18 cellular contexts compared by ENCODE assay signal in the genomic region with DNA sequence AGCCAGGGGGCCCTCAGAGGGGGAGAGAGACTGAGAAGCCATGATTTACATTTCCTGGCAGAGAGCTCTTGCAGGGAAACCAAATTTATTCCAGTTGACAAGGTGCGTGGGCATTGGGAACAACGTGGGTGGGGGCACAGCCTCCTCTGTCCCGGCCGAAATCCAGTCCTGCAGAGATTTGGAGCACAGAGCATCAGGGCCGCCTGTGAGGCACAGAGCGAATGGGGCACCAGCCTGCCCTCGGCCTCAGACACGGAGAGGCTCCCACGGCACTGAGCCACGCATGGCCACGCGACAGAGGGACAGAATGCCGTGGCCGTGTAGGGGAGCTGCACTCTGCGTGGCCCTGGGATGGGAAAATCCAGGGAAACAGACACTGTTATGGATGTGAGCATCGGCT. TPM values are rescaled to one million over a fixed set of nuclear protein-coding genes. Genes with fewer than 3 reads are reported as not detected.
DNase-seq lines count a peak whose midpoint lies in the region; ATAC-seq and TF ChIP-seq lines count a peak whose summit lies in the region.
"Had no signal": no experiment of that assay in that cellular context is flagged by ENCODE, and none has a peak within 500 bp of the region (broad histone marks: within the 10 kb centered on the region; RNA-seq: fewer than 3 reads in every experiment).

No MANE protein-coding gene starts in this region.

- peak overlapping the region; percentile 43 for H3K4me3 ChIP-seq in colonic mucosa
- H3K4me3 ChIP-seq in kidney epithelial cell (ENCODE audit: low read depth, low read length) = peak overlapping the region; percentile 56
- H3K4me3 ChIP-seq in stomach = peak overlapping the region; percentile 25 to 44 (median 36)
- H3K4me3 ChIP-seq in esophagus muscularis mucosa = no peak overlapping the region
- H3K4me3 ChIP-seq: BLaER1 had no signal

- peak; percentile 34 for ATAC-seq in omental fat pad (ENCODE audit: low FRiP score)
- ATAC-seq in GM21526 (IDR thresholded peaks at IDR 0.05; ENCODE audit: low FRiP score, unreplicated experiment) = no peak

- intact Hi-C loops in colonic mucosa (cut with DNase I) (no loop called here), stomach (cut with DNase I; ENCODE audit: low total_unique reads) (loop anchor here (10.0 kb wide), 1 partner anchor 165 kb away; no protein-coding TSS in a partner anchor), esophagus muscularis mucosa (cut with DNase I) (no loop called here)

- peak overlapping the region; percentile 92 for H3K27ac ChIP-seq in colonic mucosa
- peak overlapping the region; percentile 91 to 98 (median 94) for H3K27ac ChIP-seq in stomach
- H3K27ac ChIP-seq in esophagus muscularis mucosa (replicated peaks in 1 of 4) = no peak overlapping the region
- H3K27ac ChIP-seq: BLaER1 had no signal

- H3K27me3 ChIP-seq in colonic mucosa = no peaks in the 10 kb centered on the region
- no peaks in the 10 kb centered on the region for H3K27me3 ChIP-seq in kidney epithelial cell (ENCODE audit: control insufficient read depth, insufficient read depth, low read length)
- H3K27me3 ChIP-seq in stomach = peaks cover 0 to 5% (median 0%) of the 10 kb centered on the region in 3 donors
- H3K27me3 ChIP-seq in esophagus muscularis mucosa = peaks cover 0 to 16% (median 0%) of the 10 kb centered on the region in 4 donors
- H3K27me3 ChIP-seq: BLaER1 had no signal

- TF ChIP-seq EP300 in stomach (IDR thresholded peaks at IDR 0.05) (no peak), esophagus muscularis mucosa (IDR thresholded peaks at IDR 0.05) (no peak)

- TF ChIP-seq POLR2A in stomach (IDR thresholded peaks at IDR 0.05) (no peak), esophagus muscularis mucosa (IDR thresholded peaks at IDR 0.05; ENCODE audit: low read depth) (no peak)

- no peaks in the 10 kb centered on the region for H3K9me3 ChIP-seq in colonic mucosa
- H3K9me3 ChIP-seq in stomach = no peaks in the 10 kb centered on the region
- no peaks in the 10 kb centered on the region for H3K9me3 ChIP-seq in esophagus muscularis mucosa
- H3K9me3 ChIP-seq: BLaER1 had no signal

- no peak for TF ChIP-seq CTCF in colonic mucosa (IDR thresholded peaks at IDR 0.05)
- no peak for TF ChIP-seq CTCF in kidney epithelial cell (IDR thresholded peaks at IDR 0.05; ENCODE audit: insufficient read depth, low read length, poor library complexity, severe bottlenecking)
- no peak for TF ChIP-seq CTCF in omental fat pad (IDR thresholded peaks at IDR 0.05)
- TF ChIP-seq CTCF in stomach (IDR thresholded peaks at IDR 0.05) = no peak
- TF ChIP-seq CTCF in esophagus muscularis mucosa (IDR thresholded peaks at IDR 0.05) = no peak

- DNase-seq in colonic mucosa = no peak
- no peak for DNase-seq in kidney epithelial cell (ENCODE audit: low read depth)
- DNase-seq in omental fat pad (ENCODE audit: low spot score) = no peak
- DNase-seq in stomach = no peak
- DNase-seq in NCI-H2107 (lab: John Stamatoyannopoulos, UW) = no peak
- no peak for DNase-seq in KG1 (lab: John Stamatoyannopoulos, UW)
- DNase-seq in esophagus muscularis mucosa (ENCODE audit: extremely low spot score) = no peak
- DNase-seq: CD8-positive, alpha-beta memory T cell; DMS 273 treated with DMSO at 0.1 percent for 48 hours; H9; Kasumi-1; NCI-H2029; NCI-H510A; NCI-H82; Right ventricle myocardium superior had no signal

- peak overlapping the region; percentile 83 to 97 for H3K9ac ChIP-seq in colonic mucosa (ENCODE audit: low read depth in 2 of 2, low read length in 2 of 2)
- H3K9ac ChIP-seq: BLaER1 had no signal

- H3K4me1 ChIP-seq in colonic mucosa (peaks cover under 1% of the 10 kb centered on the region), stomach (peaks cover 43 to 67% (median 61%) of the 10 kb centered on the region in 4 donors), esophagus muscularis mucosa (peaks cover 0 to 8% (median 3%) of the 10 kb centered on the region in 4 donors)

- 27 to 62% (median 51%) methylated on average over 14 to 16 of the region's 16 CpGs for WGBS in stomach, 5 donors
- WGBS in esophagus muscularis mucosa = 71% methylated on average over 16 of the region's 16 CpGs

- no peaks in the 10 kb centered on the region for H3K36me3 ChIP-seq in colonic mucosa
- H3K36me3 ChIP-seq in kidney epithelial cell (ENCODE audit: control insufficient read depth, insufficient read depth, low read length) = no peaks in the 10 kb centered on the region
- H3K36me3 ChIP-seq in stomach = no peaks in the 10 kb centered on the region
- no peaks in the 10 kb centered on the region for H3K36me3 ChIP-seq in esophagus muscularis mucosa
- H3K36me3 ChIP-seq: BLaER1 had no signal

RNA-seq across cellular contexts. Expression of a gene that starts 13.4 kb away (rescaled TPM):
- total RNA-seq in colonic mucosa (10 to 100 TPM; 18.9 to 36.0 TPM), kidney epithelial cell (20.3 and 25.5 TPM in 2 replicates), omental fat pad (10 to 100 TPM in 2 of 4 donors, 1 to 10 TPM in 2; 5.6 to 12.0 (median 9.5) TPM), stomach (10 to 100 TPM; 15.8 to 67.0 (median 33.8) TPM), esophagus muscularis mucosa (10 to 100 TPM in 1 of 4 donors, 1 to 10 TPM in 3; 4.2 to 11.9 (median 8.5) TPM)
- 10 to 100 TPM; 10.2 to 17.1 (median 12.8) TPM for polyA plus RNA-seq in stomach

RNA-seq across cellular contexts. Expression of a gene that starts 44.4 kb away (rescaled TPM):
- total RNA-seq in colonic mucosa = 1 to 10 TPM in 1 of 2 donors, under 1 TPM in 1; 0.64 to 2.3 TPM
- 0.27 TPM in 1 of 2 replicates, not detected in the other for total RNA-seq in kidney epithelial cell
- 1 to 10 TPM in 1 of 4 donors, under 1 TPM in 2, not detected in 1; 0.48 to 1.0 (median 0.95) TPM for total RNA-seq in omental fat pad
- total RNA-seq in stomach = 1 to 10 TPM in 1 of 5 donors, not detected in 4; 6.4 TPM
- under 1 TPM in 2 of 3 donors, not detected in 1; 0.13 to 0.46 TPM for polyA plus RNA-seq in stomach
- total RNA-seq in esophagus muscularis mucosa = under 1 TPM in 1 of 4 donors, not detected in 3; 0.17 TPM
- total RNA-seq: CD8-positive, alpha-beta memory T cell had no signal
- polyA plus RNA-seq: AG04450; CD8-positive, alpha-beta memory T cell had no signal

RNA-seq across cellular contexts. Expression of a gene that starts 55.2 kb away (rescaled TPM):
- 1 to 10 TPM; 5.1 to 5.7 TPM for total RNA-seq in colonic mucosa
- 5.4 and 7.5 TPM in 2 replicates for total RNA-seq in kidney epithelial cell
- total RNA-seq in omental fat pad = not detected
- 1 to 10 TPM in 2 of 5 donors, not detected in 3; 1.4 to 5.9 TPM for total RNA-seq in stomach
- polyA plus RNA-seq in stomach = 1 to 10 TPM; 3.2 to 8.1 (median 3.4) TPM
- not detected for total RNA-seq in esophagus muscularis mucosa
- total RNA-seq: CD8-positive, alpha-beta memory T cell; H9; Right ventricle myocardium superior had no signal
- polyA plus RNA-seq: AG04450; CD8-positive, alpha-beta memory T cell had no signal

Comparison
In these comparisons a context has a peak if more than half of its experiments do, and no peak if none do; other contexts are left out.
1. H3K27ac ChIP-seq: peak in colonic mucosa (single experiment) and stomach (5 of 5); none in esophagus muscularis mucosa (0 of 4).
2. H3K4me3 ChIP-seq: peak in colonic mucosa (single experiment), kidney epithelial cell (single experiment) and stomach (4 of 4); none in esophagus muscularis mucosa (0 of 4).